ENCODE assay signal across 22 cellular contexts in genomic region chr3:78402720-78403119, GRCh38.
"Had no signal": no experiment of that assay in that cellular context is flagged by ENCODE, and none has a peak within 500 bp of the region (broad histone marks: within the 10 kb centered on the region; RNA-seq: fewer than 3 reads in every experiment).

No MANE protein-coding gene starts in this region.

- H3K36me3 ChIP-seq: neutrophil, ovary, prostate gland, upper lobe of left lung, WERI-Rb-1 had no signal

- DNase-seq: activated CD4-positive, alpha-beta T cell treated with anti-CD3 and anti-CD28 coated beads, Interleukin-2, amount 10 ng/mL, durations not matched to agents 7 days and 5 days; activated CD4-positive, CD25-positive, alpha-beta regulatory T cell treated with anti-CD3 and anti-CD28 coated beads, Interleukin-2, amount 50 U/mL, for 72 hours; activated CD8-positive, alpha-beta memory T cell treated with anti-CD3 and anti-CD28 coated beads, Interleukin-2, amount 10 ng/mL, durations not matched to agents 7 days and 5 days; activated CD8-positive, alpha-beta T cell treated with anti-CD3 and anti-CD28 coated beads for 36 hours; activated gamma-delta T cell; activated T-cell treated with anti-CD3 and anti-CD28 coated beads for 4 hours; anterior cingulate cortex; body of pancreas; central memory CD4-positive, alpha-beta T cell; effector memory CD4-positive, alpha-beta T cell; kidney glomerular epithelial cell; left ventricle myocardium superior; mesenchymal stem cell; ovary; right cardiac atrium; stimulated activated CD4-positive, alpha-beta T cell treated with anti-CD3 and anti-CD28 coated beads, Interleukin-4, amount 100 ng/mL, for 4 hours; stimulated activated naive CD8-positive, alpha-beta T cell treated with anti-CD3 and anti-CD28 coated beads, Interleukin-15, Interleukin-2, amounts not matched to agents 100 U/mL and 50 U/mL, for 24 hours; T-helper 1 cell; WERI-Rb-1 had no signal

- H3K9me3 ChIP-seq: body of pancreas, neutrophil, ovary, prostate gland, upper lobe of left lung had no signal

- H3K27ac ChIP-seq: body of pancreas, neutrophil, ovary, prostate gland, upper lobe of left lung, WERI-Rb-1 had no signal

- H3K27me3 ChIP-seq: body of pancreas, neutrophil, ovary, upper lobe of left lung had no signal

- H3K4me1 ChIP-seq: body of pancreas, prostate gland had no signal

- H3K4me3 ChIP-seq: body of pancreas, ovary, prostate gland, upper lobe of left lung had no signal

- ATAC-seq: activated CD8-positive, alpha-beta memory T cell treated with anti-CD3 and anti-CD28 coated beads, Interleukin-2, amount 10 ng/mL, durations not matched to agents 7 days and 5 days; activated CD8-positive, alpha-beta T cell treated with anti-CD3 and anti-CD28 coated beads for 36 hours; body of pancreas; left ventricle myocardium superior; right cardiac atrium; stimulated activated naive CD8-positive, alpha-beta T cell treated with anti-CD3 and anti-CD28 coated beads, Interleukin-15, Interleukin-2, amounts not matched to agents 100 U/mL and 50 U/mL, for 24 hours had no signal
